25 cellular contexts compared by ENCODE assay signal in genomic region chr2:133673570-133673969, GRCh38.
DNase-seq lines count a peak whose midpoint lies in the region; ATAC-seq and TF ChIP-seq lines count a peak whose summit lies in the region.
"Had no signal": no experiment of that assay in that cellular context is flagged by ENCODE, and none has a peak within 500 bp of the region (broad histone marks: within the 10 kb centered on the region; RNA-seq: fewer than 3 reads in every experiment).

No MANE protein-coding gene starts in this region.

- TF ChIP-seq RAD21 in IMR-90 (IDR thresholded peaks at IDR 0.05; ENCODE audit: low read length) = no peak

- POLR2A ChIA-PET in IMR-90 (lab: Charles Lee; ENCODE audit: unreplicated experiment) = interaction anchor here (0.6 kb wide), 1 partner anchor 406 kb away, joined by 4 read pairs; no protein-coding TSS in a partner anchor

- H3K9me3 ChIP-seq in IMR-90 (ENCODE audit: control insufficient read depth, insufficient read depth, low read length) (peaks cover 5% of the 10 kb centered on the region), prostate gland (no peaks in the 10 kb centered on the region)
- H3K9me3 ChIP-seq: body of pancreas, colonic mucosa, ovary, transverse colon had no signal

- peak overlapping the region; percentile 13; the same call in 1 of the 2 replicates for H4K91ac ChIP-seq in IMR-90 (ENCODE audit: insufficient read depth, low read depth, low read length)

- peaks cover 13% of the 10 kb centered on the region for H3K9me1 ChIP-seq in IMR-90 (ENCODE audit: insufficient read depth, low read length)

- H3K4me1 ChIP-seq in IMR-90 (ENCODE audit: control insufficient read depth, insufficient read depth, low read length) (peaks cover 20% of the 10 kb centered on the region), prostate gland (replicated peaks) (no peaks in the 10 kb centered on the region)
- H3K4me1 ChIP-seq: colonic mucosa had no signal

- dilution Hi-C loops in IMR-90 (cut with HindIII; ENCODE audit: low sequenced_read_pairs, unreplicated experiment) = no loop called here

- H2BK15ac ChIP-seq in IMR-90 (ENCODE audit: low read depth, low read length) = 0 out of 3 replicates have a peak overlapping the region, but pooled peaks have one; percentile 62

- H4K20me1 ChIP-seq in IMR-90 (ENCODE audit: insufficient read depth, low read length) = no peaks in the 10 kb centered on the region

- ATAC-seq in IMR-90 (ENCODE audit: low read depth) = no peak
- ATAC-seq in left lobe of liver = peak; percentile 56
- ATAC-seq in GM18907 (IDR thresholded peaks at IDR 0.05; ENCODE audit: unreplicated experiment) = no peak
- no peak for ATAC-seq in HG03457 (IDR thresholded peaks at IDR 0.05; ENCODE audit: unreplicated experiment)
- ATAC-seq: activated CD8-positive, alpha-beta T cell treated with anti-CD3 and anti-CD28 coated beads for 36 hours had no signal

- peak overlapping the region; percentile 65; the same call in 1 of the 2 replicates for H3K4ac ChIP-seq in IMR-90 (ENCODE audit: low read depth, low read length)

- no TSS peak for BruUV-seq in IMR-90 (replicated peaks; lab: Mats Ljungman, UMichigan)

- H3K4me3 ChIP-seq in IMR-90 (ENCODE audit: insufficient read depth, low read depth, low read length) = no peak overlapping the region
- no peak overlapping the region for H3K4me3 ChIP-seq in prostate gland
- H3K4me3 ChIP-seq: body of pancreas, colonic mucosa, ovary, SJSA1, transverse colon had no signal

- H2AFZ ChIP-seq in IMR-90 (replicated peaks; ENCODE audit: low read length, poor library complexity) = no peak overlapping the region

- H3K23ac ChIP-seq in IMR-90 (ENCODE audit: low read depth, low read length) = peak overlapping the region; percentile 8; the same call in 1 of the 2 replicates

- no peak overlapping the region for H3K56ac ChIP-seq in IMR-90 (ENCODE audit: extremely low read depth, insufficient read depth, low read length)

- H4K5ac ChIP-seq in IMR-90 (ENCODE audit: low read depth, low read length) = peak overlapping the region; percentile 21

- WGBS in IMR-90 (ENCODE audit: extremely low coverage in 2 of 2, insufficient read length in 1 of 2), 2 experiments = no CpG with 5 or more reads among the region's 4 CpGs
- WGBS in prostate gland = 14% methylated on average over 4 of the region's 4 CpGs

- peak overlapping the region; percentile 72; the same call in 1 of the 2 replicates for H2BK20ac ChIP-seq in IMR-90 (ENCODE audit: low read depth, low read length)

- no peak overlapping the region for H2BK5ac ChIP-seq in IMR-90 (ENCODE audit: low read depth, low read length, poor library complexity, severe bottlenecking)

- peak overlapping the region; percentile 51; the same call in 1 of the 2 replicates for H2AK5ac ChIP-seq in IMR-90 (ENCODE audit: low read depth, low read length)

- no peaks in the 10 kb centered on the region for H3K36me3 ChIP-seq in IMR-90 (ENCODE audit: control insufficient read depth, insufficient read depth, low read length)
- H3K36me3 ChIP-seq in prostate gland = no peaks in the 10 kb centered on the region
- H3K36me3 ChIP-seq: colonic mucosa, ovary, sigmoid colon, SJSA1, transverse colon had no signal

- no peak overlapping the region for H3K4me2 ChIP-seq in IMR-90 (ENCODE audit: low read depth, low read length)

- CTCF ChIA-PET in IMR-90 (lab: Yijun Ruan, JAX) = interaction anchor here (1.0 to 1.4 kb wide), 2 partner anchors 21 to 24 kb away, joined by 3 to 4 read pairs; no protein-coding TSS in a partner anchor

- no peak overlapping the region for H2AK9ac ChIP-seq in IMR-90 (replicated peaks; ENCODE audit: low read depth, low read length, poor library complexity)

- DNase-seq in IMR-90 (no peak), astrocyte of the hippocampus (ENCODE audit: low read depth, low spot score) (peak; percentile 40), left lobe of liver (ENCODE audit: low spot score) (peak; percentile 51), prostate gland (ENCODE audit: low spot score) (peak; percentile 15), AG08396 (ENCODE audit: low spot score) (no peak), NAMALWA (ENCODE audit: low spot score) (no peak)
- DNase-seq: activated CD4-positive, CD25-positive, alpha-beta regulatory T cell treated with anti-CD3 and anti-CD28 coated beads, Interleukin-2, amount 50 U/mL, for 72 hours; activated CD8-positive, alpha-beta T cell treated with anti-CD3 and anti-CD28 coated beads for 36 hours; activated effector memory CD4-positive, alpha-beta T cell treated with Interleukin-2 at 50 U/mL for 16 hours; activated naive CD8-positive, alpha-beta T cell treated with anti-CD3 and anti-CD28 coated beads, Interleukin-2, amount 10 ng/mL, durations not matched to agents 7 days and 5 days; AML-193; CD8-positive, alpha-beta memory T cell; colonic mucosa; GOT3; KBM-7; MM.1S; NCI-H1436 treated with DMSO at 0.1 percent for 48 hours; ovary; sigmoid colon; T-helper 1 cell; transverse colon had no signal

- 0 out of 4 replicates have a peak, but pooled peaks cover 0 to 9% of the 10 kb centered on the region in 2 experiments for H3K79me1 ChIP-seq in IMR-90 (ENCODE audit: low read depth in 1 of 2, low read length in 2 of 2)

- peak overlapping the region; percentile 25 to 46; a peak in 2 of 4 replicates for H4K8ac ChIP-seq in IMR-90 (ENCODE audit: low read depth in 2 of 2, low read length in 2 of 2)

- no peak for TF ChIP-seq POLR2A in IMR-90 (IDR thresholded peaks at IDR 0.05; ENCODE audit: low read depth, low read length)
- TF ChIP-seq POLR2A in prostate gland (IDR thresholded peaks at IDR 0.05) = no peak

- TF ChIP-seq CTCF in IMR-90 (conservative IDR thresholded peaks at IDR 0.05; ENCODE audit: low read depth, low read length) = no peak
- no peak for TF ChIP-seq CTCF in prostate gland (IDR thresholded peaks at IDR 0.05)

- H3K27me3 ChIP-seq in IMR-90 (ENCODE audit: control insufficient read depth, insufficient read depth, low read length) = no peaks in the 10 kb centered on the region
- no peaks in the 10 kb centered on the region for H3K27me3 ChIP-seq in prostate gland (replicated peaks; ENCODE audit: insufficient read depth)
- H3K27me3 ChIP-seq: body of pancreas, colonic mucosa, ovary, sigmoid colon, SJSA1 had no signal

- peak overlapping the region; percentile 44; the same call in 1 of the 2 replicates for H3K14ac ChIP-seq in IMR-90 (replicated peaks; ENCODE audit: low read depth, low read length)

- peak overlapping the region; percentile 31 for H3K18ac ChIP-seq in IMR-90 (ENCODE audit: low read depth, low read length)

- H3K27ac ChIP-seq in IMR-90 (ENCODE audit: insufficient read depth, low read length) (no peak overlapping the region), prostate gland (no peak overlapping the region)
- H3K27ac ChIP-seq: body of pancreas, colonic mucosa, ovary, SJSA1, transverse colon had no signal

- intact Hi-C loops in IMR-90 (cut with micrococcal nuclease) = loop anchor here (10.0 kb wide), 1 partner anchor 409 kb away; no protein-coding TSS in a partner anchor
- intact Hi-C loops in prostate gland (cut with DNase I) = no loop called here

- H3K9ac ChIP-seq in IMR-90 (ENCODE audit: low read depth, low read length) = no peak overlapping the region

- in situ Hi-C loops in IMR-90 (cut with MboI; ENCODE audit: low sequenced_read_pairs) = no loop called here

- peak overlapping the region; percentile 98 for H2BK120ac ChIP-seq in IMR-90 (ENCODE audit: low read depth, low read length)

TF ChIP-seq in IMR-90, 13 proteins besides CTCF, POLR2A, EP300 and RAD21:
- TF ChIP-seq FOS (IDR thresholded peaks at IDR 0.05; ENCODE audit: low read depth, low read length) = no peak
- no peak for TF ChIP-seq MAZ (IDR thresholded peaks at IDR 0.05; ENCODE audit: borderline replicate concordance, low read depth, low read length)
- no peak for TF ChIP-seq CHD1 (IDR thresholded peaks at IDR 0.05; ENCODE audit: low read depth, low read length)
- no peak for TF ChIP-seq CEBPB (IDR thresholded peaks at IDR 0.05; ENCODE audit: low read depth, low read length)
- TF ChIP-seq RCOR1 (IDR thresholded peaks at IDR 0.05; ENCODE audit: insufficient replicate concordance, low read length) = no peak
- no peak for TF ChIP-seq MXI1 (IDR thresholded peaks at IDR 0.05; ENCODE audit: borderline replicate concordance, low read depth, low read length)
- TF ChIP-seq ELK1 (IDR thresholded peaks at IDR 0.05; ENCODE audit: borderline replicate concordance, low read depth, low read length) = no peak
- no peak for TF ChIP-seq RFX5 (IDR thresholded peaks at IDR 0.05; ENCODE audit: low read depth, low read length)
TF ChIP-seq in IMR-90: peak in this region for 0.

Comparison
In these comparisons a context has a peak if more than half of its experiments do, and no peak if none do; other contexts are left out.
1. DNase-seq: peak in astrocyte of the hippocampus (single experiment), left lobe of liver (single experiment) and prostate gland (single experiment); none in IMR-90 (single experiment), AG08396 (single experiment) and NAMALWA (single experiment).